8 cellular contexts compared by ENCODE assay signal in genomic region chr17:48841395-48841831, GRCh38. TPM values are rescaled to one million over a fixed set of nuclear protein-coding genes. Genes with fewer than 3 reads are reported as not detected.
A peak's percentile ranks its signal among the peaks of the same experiment; 100 is the strongest.
DNase-seq lines count a peak whose midpoint lies in the region; ATAC-seq and TF ChIP-seq lines count a peak whose summit lies in the region.

No MANE protein-coding gene starts in this region.

- TF ChIP-seq CTCF in endothelial cell (IDR thresholded peaks at IDR 0.05; ENCODE audit: unreplicated experiment): no peak

- ATAC-seq in HG02981 (IDR thresholded peaks at IDR 0.05; ENCODE audit: unreplicated experiment) (peak; percentile 82), SK-N-SH treated with all-trans-retinoic acid at 6 μM for 48 hours (peak; percentile 71)
- peak; percentile 89 to 93 for ATAC-seq in naive thymus-derived CD8-positive, alpha-beta T cell

- peak; percentile 13 for DNase-seq in stimulated activated CD4-positive, alpha-beta T cell treated with anti-CD3 and anti-CD28 coated beads, Interleukin-1b, Interleukin-23, amount 100 ng/mL, for 48 hours
- no peak for DNase-seq in stimulated activated CD4-positive, alpha-beta T cell treated with anti-CD3 and anti-CD28 coated beads, Interleukin-12 subunit alpha, Interleukin-12 subunit beta, amount 100 ng/mL, for 4 hours
- DNase-seq in endothelial cell (ENCODE audit: low spot score) (no peak), posterior vena cava (ENCODE audit: low spot score) (no peak), SJCRH30 (no peak)
- DNase-seq in naive thymus-derived CD8-positive, alpha-beta T cell: peak in 7 of 10 donors; percentile 6 to 75 (median 38)

- H3K36me3 Mint-ChIP-seq in endothelial cell (ENCODE audit: low read depth, unreplicated experiment): no peaks in the 10 kb centered on the region
- peaks cover 5 to 41% (median 8%) of the 10 kb centered on the region in 3 donors for H3K36me3 Mint-ChIP-seq in naive thymus-derived CD8-positive, alpha-beta T cell

- intact Hi-C loops in posterior vena cava (cut with DNase I): no loop called here

- POLR2A ChIA-PET in naive thymus-derived CD8-positive, alpha-beta T cell (lab: Charles Lee): interaction anchor here (0.5 to 3.2 kb wide), 9 partner anchors 9 to 1866 kb away, joined by 3 to 15 read pairs (median 5); partner anchors contain the start of genes ATP5MC1 and CALCOCO2

- H3K27ac ChIP-seq in SJCRH30: no peak overlapping the region

- H3K9me3 Mint-ChIP-seq in endothelial cell (ENCODE audit: unreplicated experiment): no peaks in the 10 kb centered on the region
- no peaks in the 10 kb centered on the region for H3K9me3 Mint-ChIP-seq in naive thymus-derived CD8-positive, alpha-beta T cell

- H3K36me3 ChIP-seq in SJCRH30: peaks cover 8% of the 10 kb centered on the region; the same call in 1 of the 2 replicates

- no peaks in the 10 kb centered on the region for H3K27me3 ChIP-seq in SJCRH30

- H3K27me3 Mint-ChIP-seq in endothelial cell (ENCODE audit: unreplicated experiment): no peaks in the 10 kb centered on the region
- no peaks in the 10 kb centered on the region for H3K27me3 Mint-ChIP-seq in naive thymus-derived CD8-positive, alpha-beta T cell

- H3K4me1 ChIP-seq in SJCRH30: peaks cover 9% of the 10 kb centered on the region

- no peaks in the 10 kb centered on the region; the same call in 1 of the 2 replicates for H3K9me3 ChIP-seq in SJCRH30 (replicated peaks)

- H3K4me3 Mint-ChIP-seq in endothelial cell (ENCODE audit: unreplicated experiment): no peak overlapping the region
- peak overlapping the region; percentile 74 to 88 (median 84) for H3K4me3 Mint-ChIP-seq in naive thymus-derived CD8-positive, alpha-beta T cell

- no peak overlapping the region for H3K4me3 ChIP-seq in SJCRH30

- peak overlapping the region; percentile 57 for H3K27ac Mint-ChIP-seq in endothelial cell (ENCODE audit: unreplicated experiment)
- H3K27ac Mint-ChIP-seq in naive thymus-derived CD8-positive, alpha-beta T cell: peak overlapping the region; percentile 63 to 99 (median 95)

- H3K4me1 Mint-ChIP-seq in endothelial cell (ENCODE audit: unreplicated experiment): peaks cover 11% of the 10 kb centered on the region
- peaks cover 15 to 61% (median 50%) of the 10 kb centered on the region in 4 donors for H3K4me1 Mint-ChIP-seq in naive thymus-derived CD8-positive, alpha-beta T cell

TF ChIP-seq in SK-N-SH treated with all-trans-retinoic acid at 6 μM for 48 hours, 23 proteins besides CTCF, POLR2A, EP300 and RAD21:
- no peak for TF ChIP-seq GLIS3 (CRISPR knock-in tag; IDR thresholded peaks at IDR 0.05)
- TF ChIP-seq ZFP3 (CRISPR knock-in tag; IDR thresholded peaks at IDR 0.05): no peak
- TF ChIP-seq TOX (CRISPR knock-in tag; IDR thresholded peaks at IDR 0.05; ENCODE audit: borderline replicate concordance): no peak
TF ChIP-seq in SK-N-SH treated with all-trans-retinoic acid at 6 μM for 48 hours: peak in this region for 0.

RNA-seq across cellular contexts. Expression of gene CALCOCO2, which starts 10.6 kb away (rescaled TPM):
- total RNA-seq in endothelial cell (ENCODE audit: unreplicated experiment) (46.1 TPM), posterior vena cava (100 to 1,000 TPM; 146 to 181 TPM)
- total RNA-seq in naive thymus-derived CD8-positive, alpha-beta T cell: 100 to 1,000 TPM; 133 to 135 TPM
- 100 to 1,000 TPM; 123 to 157 (median 127) TPM for polyA plus RNA-seq in naive thymus-derived CD8-positive, alpha-beta T cell
- total RNA-seq in SJCRH30 (2014; rRNA removed; shearing (Covaris generic)): 44.8 and 48.3 TPM in 2 replicates

RNA-seq across cellular contexts. Expression of gene TTLL6, which starts 24.4 kb away (rescaled TPM):
- total RNA-seq in endothelial cell (ENCODE audit: unreplicated experiment) (0.87 TPM), posterior vena cava (under 1 TPM in 1 of 2 donors, not detected in 1; 0.46 TPM)
- not detected for total RNA-seq in naive thymus-derived CD8-positive, alpha-beta T cell
- not detected for polyA plus RNA-seq in naive thymus-derived CD8-positive, alpha-beta T cell
- 1.4 and 2.7 TPM in 2 replicates for total RNA-seq in SJCRH30 (2014; rRNA removed; shearing (Covaris generic))

RNA-seq across cellular contexts. Expression of gene ATP5MC1, which starts 51.2 kb away (rescaled TPM):
- total RNA-seq in endothelial cell (ENCODE audit: unreplicated experiment) (36.7 TPM), posterior vena cava (10 to 100 TPM; 53.5 to 60.9 TPM)
- total RNA-seq in naive thymus-derived CD8-positive, alpha-beta T cell: 10 to 100 TPM; 36.8 to 43.1 TPM
- polyA plus RNA-seq in naive thymus-derived CD8-positive, alpha-beta T cell: 100 to 1,000 TPM; 162 to 215 (median 192) TPM
- total RNA-seq in SJCRH30 (2014; rRNA removed; shearing (Covaris generic)): 143 and 185 TPM in 2 replicates

Comparison
In these comparisons a context has a peak if more than half of its experiments do, and no peak if none do; other contexts are left out.
1. DNase-seq: peak in stimulated activated CD4-positive, alpha-beta T cell treated with anti-CD3 and anti-CD28 coated beads, Interleukin-1b, Interleukin-23, amount 100 ng/mL, for 48 hours (single experiment) and naive thymus-derived CD8-positive, alpha-beta T cell (7 of 10); none in stimulated activated CD4-positive, alpha-beta T cell treated with anti-CD3 and anti-CD28 coated beads, Interleukin-12 subunit alpha, Interleukin-12 subunit beta, amount 100 ng/mL, for 4 hours (single experiment), endothelial cell (single experiment), posterior vena cava (single experiment) and SJCRH30 (0 of 2).
2. Peak in every context shown above with its lines, with median percentiles within 50 percentile points of each other: ATAC-seq.